In genomic region chr15:63010386-63010785, GRCh38 we compare ENCODE assay signal across 1 cellular context.
A peak's percentile ranks its signal among the peaks of the same experiment; 100 is the strongest.
TF ChIP-seq lines count a peak whose summit lies in the region.

No MANE protein-coding gene starts in this region.

TF ChIP-seq in HepG2, 621 proteins besides CTCF, POLR2A, EP300 and RAD21 (continued from another document):
- no peak for TF ChIP-seq ATF5 (CRISPR knock-in tag; IDR thresholded peaks at IDR 0.05; ENCODE audit: low read depth)
- 0 out of 2 replicates have a peak, but pooled peaks have one; percentile 10 for TF ChIP-seq FOXO1 (CRISPR knock-in tag; IDR thresholded peaks at IDR 0.05)
- no peak for TF ChIP-seq BCL3 (CRISPR knock-in tag; IDR thresholded peaks at IDR 0.05)
- TF ChIP-seq ZNF644 (CRISPR knock-in tag; IDR thresholded peaks at IDR 0.05; ENCODE audit: low read depth): 0 out of 2 replicates have a peak, but pooled peaks have one; percentile 28
- TF ChIP-seq PHF21A (CRISPR knock-in tag; IDR thresholded peaks at IDR 0.05): peak; percentile 78
- peak; percentile 18; the same call in 1 of the 2 replicates for TF ChIP-seq ZMYM3 (CRISPR knock-in tag; IDR thresholded peaks at IDR 0.05)
- TF ChIP-seq RXRB (CRISPR knock-in tag; IDR thresholded peaks at IDR 0.05; ENCODE audit: borderline replicate concordance): 0 out of 2 replicates have a peak, but pooled peaks have one; percentile 28
- TF ChIP-seq MAF1 (CRISPR knock-in tag; IDR thresholded peaks at IDR 0.05; ENCODE audit: borderline replicate concordance): no peak
- TF ChIP-seq HNF4G (IDR thresholded peaks at IDR 0.05; ENCODE audit: borderline replicate concordance, low read depth, low read length): peak; percentile 31; the same call in 1 of the 2 replicates
- TF ChIP-seq HNF4G (CRISPR knock-in tag; IDR thresholded peaks at IDR 0.05; ENCODE audit: borderline replicate concordance, low read depth): no peak
- peak; percentile 67 for TF ChIP-seq FOXA3 (CRISPR knock-in tag; IDR thresholded peaks at IDR 0.05)
- no peak for TF ChIP-seq ZNF296 (CRISPR knock-in tag; conservative IDR thresholded peaks at IDR 0.05)
- TF ChIP-seq ZNF382 (CRISPR knock-in tag; IDR thresholded peaks at IDR 0.05; ENCODE audit: borderline replicate concordance): no peak
- TF ChIP-seq SOX13 (IDR thresholded peaks at IDR 0.05): no peak
- peak in 1 of 2 experiments; percentile 43; a peak in 1 of 4 replicates for TF ChIP-seq SOX13 (CRISPR knock-in tag; conservative IDR thresholded peaks at IDR 0.05 in 1 of 2, IDR thresholded peaks at IDR 0.05 in 1 of 2)
- TF ChIP-seq CEBPG (CRISPR knock-in tag; IDR thresholded peaks at IDR 0.05): 0 out of 2 replicates have a peak, but pooled peaks have one; percentile 13
- TF ChIP-seq KDM1A (CRISPR knock-in tag; IDR thresholded peaks at IDR 0.05): 0 out of 2 replicates have a peak, but pooled peaks have one; percentile 13
- peak; percentile 98 for TF ChIP-seq GFI1 (CRISPR knock-in tag; IDR thresholded peaks at IDR 0.05; ENCODE audit: borderline replicate concordance)
- no peak for TF ChIP-seq MXD3 (CRISPR knock-in tag; IDR thresholded peaks at IDR 0.05)
- TF ChIP-seq CCAR2 (optimal IDR thresholded peaks at IDR 0.05; ENCODE audit: low read depth, low read length): no peak
- TF ChIP-seq THRA (CRISPR knock-in tag; IDR thresholded peaks at IDR 0.05; ENCODE audit: borderline replicate concordance): no peak
- TF ChIP-seq ONECUT2 (CRISPR knock-in tag; IDR thresholded peaks at IDR 0.05): peak; percentile 63
- no peak for TF ChIP-seq FOXP1 (IDR thresholded peaks at IDR 0.05)
- peak; percentile 32; the same call in 1 of the 2 replicates for TF ChIP-seq FOXP1 (CRISPR knock-in tag; IDR thresholded peaks at IDR 0.05)
- TF ChIP-seq SNAI1 (CRISPR knock-in tag; IDR thresholded peaks at IDR 0.05; ENCODE audit: borderline replicate concordance): no peak
- peak; percentile 19; the same call in 1 of the 2 replicates for TF ChIP-seq ZNF331 (CRISPR knock-in tag; IDR thresholded peaks at IDR 0.05)
- no peak for TF ChIP-seq FOXA1 (IDR thresholded peaks at IDR 0.05)
- TF ChIP-seq FOXA1 (CRISPR knock-in tag; IDR thresholded peaks at IDR 0.05): peak; percentile 41; the same call in 1 of the 2 replicates
- TF ChIP-seq SRSF4 (IDR thresholded peaks at IDR 0.05; ENCODE audit: low read depth, low read length, poor library complexity, severe bottlenecking): no peak
- no peak for TF ChIP-seq EZH2 (conservative IDR thresholded peaks at IDR 0.05; ENCODE audit: low read depth, low read length)
- peak; percentile 89 for TF ChIP-seq ZNF263 (CRISPR knock-in tag; IDR thresholded peaks at IDR 0.05)
- TF ChIP-seq CREB1 (IDR thresholded peaks at IDR 0.05): no peak
- peak; percentile 36; the same call in 1 of the 2 replicates for TF ChIP-seq CREB1 (CRISPR knock-in tag; IDR thresholded peaks at IDR 0.05)
- 0 out of 2 replicates have a peak, but pooled peaks have one; percentile 13 for TF ChIP-seq CREM (IDR thresholded peaks at IDR 0.05)
- TF ChIP-seq CREM (CRISPR knock-in tag; IDR thresholded peaks at IDR 0.05): no peak
- TF ChIP-seq ZNF75D (CRISPR knock-in tag; IDR thresholded peaks at IDR 0.05; ENCODE audit: borderline replicate concordance): no peak
- TF ChIP-seq FOXP4 (CRISPR knock-in tag; IDR thresholded peaks at IDR 0.05): peak; percentile 57
- no peak for TF ChIP-seq IRF9 (CRISPR knock-in tag; IDR thresholded peaks at IDR 0.05; ENCODE audit: borderline replicate concordance)
- TF ChIP-seq HOMEZ (CRISPR knock-in tag; IDR thresholded peaks at IDR 0.05; ENCODE audit: low read depth): 0 out of 2 replicates have a peak, but pooled peaks have one; percentile 13
- TF ChIP-seq ZBTB2 (CRISPR knock-in tag; IDR thresholded peaks at IDR 0.05; ENCODE audit: low read depth): no peak
- TF ChIP-seq TOE1 (CRISPR knock-in tag; IDR thresholded peaks at IDR 0.05): no peak
- no peak for TF ChIP-seq HHEX (CRISPR knock-in tag; IDR thresholded peaks at IDR 0.05)
- no peak for TF ChIP-seq ZSCAN31 (CRISPR knock-in tag; IDR thresholded peaks at IDR 0.05; ENCODE audit: low read depth)
- 0 out of 2 replicates have a peak, but pooled peaks have one; percentile 50 for TF ChIP-seq HMG20A (CRISPR knock-in tag; IDR thresholded peaks at IDR 0.05; ENCODE audit: borderline replicate concordance)
- no peak for TF ChIP-seq ZBTB34 (CRISPR knock-in tag; IDR thresholded peaks at IDR 0.05)
- TF ChIP-seq ZNF441 (CRISPR knock-in tag; IDR thresholded peaks at IDR 0.05; ENCODE audit: borderline replicate concordance): no peak
- no peak for TF ChIP-seq SP1 (IDR thresholded peaks at IDR 0.05)
- no peak for TF ChIP-seq SP1 (CRISPR knock-in tag; IDR thresholded peaks at IDR 0.05)
- TF ChIP-seq WIZ (CRISPR knock-in tag; IDR thresholded peaks at IDR 0.05): peak; percentile 37; the same call in 1 of the 2 replicates
- peak; percentile 34; the same call in 1 of the 2 replicates for TF ChIP-seq ZMYM4 (CRISPR knock-in tag; IDR thresholded peaks at IDR 0.05)
- TF ChIP-seq HMG20B (CRISPR knock-in tag; conservative IDR thresholded peaks at IDR 0.05): peak; percentile 70; the same call in 1 of the 2 replicates
